Comparison of ENCODE assay signal across 9 cellular contexts in the genomic region with DNA sequence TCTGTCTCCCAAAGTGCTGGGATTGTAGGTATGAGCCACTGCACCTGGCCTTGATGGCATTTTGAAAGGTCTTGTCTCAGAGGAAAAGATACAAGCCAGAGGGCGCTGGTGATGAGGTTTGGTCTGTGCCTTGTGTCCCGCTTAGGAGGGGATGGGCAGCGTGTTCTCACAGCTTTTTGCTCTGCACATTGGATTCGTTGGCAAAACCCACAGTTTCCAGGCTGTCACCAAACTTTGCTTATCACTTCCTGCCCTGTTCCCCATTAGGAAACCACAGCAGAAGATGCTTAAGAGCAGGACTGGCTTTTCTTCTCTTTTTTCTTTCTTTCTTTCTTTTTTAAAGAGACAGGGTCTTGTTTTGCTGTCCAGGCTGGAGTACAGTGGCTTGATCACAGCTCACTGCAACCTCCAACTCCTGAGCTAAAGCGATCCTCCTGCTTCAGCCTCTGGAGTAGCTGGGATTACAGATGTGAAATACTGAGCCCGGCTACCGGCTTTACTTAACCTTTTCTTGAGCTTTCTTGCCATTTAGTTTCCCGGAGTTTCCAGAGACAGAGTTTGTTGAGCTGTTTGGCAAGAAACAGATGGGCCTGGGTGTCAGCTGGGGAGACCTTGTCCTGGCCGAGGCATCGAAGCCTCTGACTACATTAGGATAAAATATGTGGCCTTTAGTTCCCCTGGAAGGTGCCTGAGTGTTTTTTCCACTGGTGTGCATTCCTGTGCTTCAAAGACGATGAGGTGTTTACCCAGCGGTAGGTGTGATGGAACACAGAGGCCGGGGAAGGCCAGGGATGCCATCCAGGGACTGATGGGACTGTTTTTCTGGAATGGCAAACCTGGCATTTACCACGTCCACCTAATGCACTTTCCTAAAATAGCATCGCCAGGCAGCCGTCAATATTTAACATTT.
A peak's percentile ranks its signal among the peaks of the same experiment; 100 is the strongest.
DNase-seq lines count a peak whose midpoint lies in the region; FAIRE-seq and TF ChIP-seq lines count a peak whose summit lies in the region.
"Had no signal": no experiment of that assay in that cellular context is flagged by ENCODE, and none has a peak within 500 bp of the region (broad histone marks: within the 10 kb centered on the region; RNA-seq: fewer than 3 reads in every experiment).

No MANE protein-coding gene starts in this region.

- H3K4me3 ChIP-seq in rectal smooth muscle tissue (ENCODE audit: low read length) = no peak overlapping the region

- H3K9ac ChIP-seq in rectal smooth muscle tissue (ENCODE audit: low read length) = no peak overlapping the region

- peaks cover 23% of the 10 kb centered on the region for H3K4me1 ChIP-seq in rectal smooth muscle tissue (ENCODE audit: control insufficient read depth, insufficient read depth, low read length)

- H3K36me3 ChIP-seq in rectal smooth muscle tissue (ENCODE audit: control insufficient read depth, insufficient read depth, low read length) = peaks cover 2% of the 10 kb centered on the region

- H3K27me3 ChIP-seq in rectal smooth muscle tissue (ENCODE audit: control insufficient read depth, insufficient read depth, low read length) = no peaks in the 10 kb centered on the region

- peak overlapping the region; percentile 74 for H3K27ac ChIP-seq in rectal smooth muscle tissue (ENCODE audit: low read depth, low read length)

- peak; percentile 50 for FAIRE-seq in GM12892 (lab: Jason Lieb, UNC)

- no peak for TF ChIP-seq POLR2A in GM12892 (IDR thresholded peaks at IDR 0.05; ENCODE audit: low read depth, low read length)

- DNase-seq in GM12892 (ENCODE audit: insufficient read length) (no peak), NOMO-1 treated with DMSO at 0.1 percent for 48 hours (lab: John Stamatoyannopoulos, UW; ENCODE audit: unreplicated experiment) (peak; percentile 94), putamen (ENCODE audit: low spot score) (no peak), NCI-H510A (lab: John Stamatoyannopoulos, UW) (no peak), T-helper 9 cell (no peak), pons (ENCODE audit: low spot score) (no peak)
- peak; percentile 8 for DNase-seq in central memory CD4-positive, alpha-beta T cell
- DNase-seq: SW 1271 had no signal

Comparison
In these comparisons a context has a peak if more than half of its experiments do, and no peak if none do; other contexts are left out.
1. DNase-seq: peak in NOMO-1 treated with DMSO at 0.1 percent for 48 hours (single experiment) and central memory CD4-positive, alpha-beta T cell (single experiment); none in GM12892 (single experiment), putamen (single experiment), NCI-H510A (single experiment), T-helper 9 cell (single experiment) and pons (single experiment).